In genomic region chr1:93625582-93626327, GRCh38 we compare ENCODE assay signal across 1 cellular context.
TF ChIP-seq lines count a peak whose summit lies in the region.

No MANE protein-coding gene starts in this region.

TF ChIP-seq in IMR-90, 13 proteins besides CTCF, POLR2A, EP300 and RAD21 (continued from another document):
- no peak for TF ChIP-seq MAFK (IDR thresholded peaks at IDR 0.05; ENCODE audit: low read depth, low read length)
